10 cellular contexts compared by ENCODE assay signal in the genomic region with DNA sequence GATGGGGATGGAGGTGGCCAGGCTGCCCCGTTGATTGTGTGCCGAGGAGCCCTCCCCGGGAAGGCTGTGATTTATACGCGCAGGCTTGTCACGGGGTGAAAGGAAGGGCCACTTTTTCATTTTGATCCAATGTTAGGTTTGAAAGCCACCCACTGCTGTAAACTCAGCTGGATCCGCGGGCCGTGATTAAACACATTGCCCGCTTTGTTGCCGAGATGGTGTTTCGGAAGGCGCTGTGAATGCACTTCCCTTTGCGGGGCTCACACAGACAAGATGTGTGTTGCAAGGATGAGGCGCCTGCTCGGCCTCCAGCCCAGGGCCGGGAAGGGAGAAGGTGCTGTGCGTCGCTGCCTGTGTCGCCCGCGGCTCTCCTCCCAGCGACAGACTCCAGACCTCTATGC.
DNase-seq lines count a peak whose midpoint lies in the region; ATAC-seq lines count a peak whose summit lies in the region.
"Had no signal": no experiment of that assay in that cellular context is flagged by ENCODE, and none has a peak within 500 bp of the region (broad histone marks: within the 10 kb centered on the region; RNA-seq: fewer than 3 reads in every experiment).

No MANE protein-coding gene starts in this region.

- no peaks in the 10 kb centered on the region for H3K36me3 ChIP-seq in iPS-20b (ENCODE audit: insufficient read depth, low read depth, low read length)

- H3K4me1 ChIP-seq in iPS-20b (ENCODE audit: insufficient read depth, low read length) = peaks cover 8% of the 10 kb centered on the region; the same call in 1 of the 2 replicates

- no peak for ATAC-seq in GM21367 (IDR thresholded peaks at IDR 0.05; ENCODE audit: unreplicated experiment)

- peak overlapping the region; percentile 78 for H3K4me3 ChIP-seq in iPS-20b (ENCODE audit: low read length)

- DNase-seq in G401 (ENCODE audit: low spot score) = peak; percentile 61
- peak in 51 of 61 donors; percentile 5 to 70 (median 31) for DNase-seq in caudate nucleus (lab: John Stamatoyannopoulos, UW)
- peak; percentile 59 for DNase-seq in pons (ENCODE audit: low spot score)
- DNase-seq in ecto neural progenitor cell (ENCODE audit: low spot score) = no peak
- DNase-seq in kidney glomerular epithelial cell (lab: John Stamatoyannopoulos, UW) = no peak
- DNase-seq in NCI-H2107 treated with DMSO at 0.1 percent for 48 hours (lab: John Stamatoyannopoulos, UW; ENCODE audit: unreplicated experiment) = no peak
- DNase-seq: activated gamma-delta T cell, T-helper 9 cell had no signal

- H3K9ac ChIP-seq in iPS-20b (ENCODE audit: low read depth, low read length) = peak overlapping the region; percentile 77; the same call in 1 of the 2 replicates

- H3K27ac ChIP-seq in caudate nucleus (ENCODE audit: low read depth, low read length) = no peak overlapping the region
- H3K27ac ChIP-seq in iPS-20b (ENCODE audit: low read length) = no peak overlapping the region

- H3K9me3 ChIP-seq in iPS-20b (ENCODE audit: insufficient read depth, low read depth, low read length) = no peaks in the 10 kb centered on the region

- peaks cover 41% of the 10 kb centered on the region for H3K27me3 ChIP-seq in iPS-20b (ENCODE audit: insufficient read depth, low read length)

- in situ Hi-C loops in G401 (cut with HindIII; ENCODE audit: low sequenced_read_pairs) = no loop called here

Comparison
In these comparisons a context has a peak if more than half of its experiments do, and no peak if none do; other contexts are left out.
1. DNase-seq: peak in G401 (single experiment), caudate nucleus (51 of 61) and pons (single experiment); none in ecto neural progenitor cell (single experiment), kidney glomerular epithelial cell (single experiment) and NCI-H2107 treated with DMSO at 0.1 percent for 48 hours (single experiment).